In the genomic region with DNA sequence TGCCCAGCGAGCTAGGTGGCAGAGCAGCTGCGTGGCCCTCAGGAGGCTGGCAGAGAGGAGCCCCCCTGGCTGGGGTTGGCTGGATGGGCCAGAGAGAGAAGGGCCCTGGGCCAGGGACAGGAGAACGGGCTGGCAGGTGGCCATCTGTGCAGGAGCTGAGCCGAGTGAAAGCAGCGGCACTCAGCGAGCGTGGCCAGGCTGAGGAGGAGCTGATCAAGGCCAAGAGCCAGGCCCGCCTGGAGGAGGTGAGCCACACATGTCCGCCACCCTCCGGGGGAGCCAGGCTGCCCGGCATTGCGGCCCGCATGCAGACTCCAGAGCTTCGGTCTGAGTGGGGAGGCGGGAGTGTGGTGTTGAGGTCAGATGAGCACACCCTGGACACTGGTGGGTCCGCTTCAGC, we compare ENCODE assay signal across 14 cellular contexts. TPM values are rescaled to one million over a fixed set of nuclear protein-coding genes. Genes with fewer than 3 reads are reported as not detected.
DNase-seq lines count a peak whose midpoint lies in the region; ATAC-seq and TF ChIP-seq lines count a peak whose summit lies in the region.
"Had no signal": no experiment of that assay in that cellular context is flagged by ENCODE, and none has a peak within 500 bp of the region (broad histone marks: within the 10 kb centered on the region; RNA-seq: fewer than 3 reads in every experiment).

No MANE protein-coding gene starts in this region.

- H3K4me3 ChIP-seq in smooth muscle cell = no peak overlapping the region
- H3K4me3 ChIP-seq: cardiac muscle cell had no signal

- no peak for ATAC-seq in activated naive CD8-positive, alpha-beta T cell treated with anti-CD3 and anti-CD28 coated beads, Interleukin-2, amount 50 U/mL, for 24 hours
- no peak for ATAC-seq in effector memory CD8-positive, alpha-beta T cell (replicated peaks)
- ATAC-seq in stimulated activated effector memory CD8-positive, alpha-beta T cell treated with anti-CD3 and anti-CD28 coated beads, Interleukin-12 subunit alpha, Interleukin-12 subunit beta, amount 100 ng/mL, for 72 hours = no peak
- no peak for ATAC-seq in SK-N-SH treated with all-trans-retinoic acid at 6 μM for 48 hours
- ATAC-seq: activated CD4-positive, CD25-positive, alpha-beta regulatory T cell treated with anti-CD3 and anti-CD28 coated beads, Interleukin-2, amount 50 U/mL, for 24 hours had no signal

- peak overlapping the region; percentile 68 for H3K4me3 Mint-ChIP-seq in activated naive CD8-positive, alpha-beta T cell
- no peak overlapping the region for H3K4me3 Mint-ChIP-seq in activated naive CD8-positive, alpha-beta T cell treated with anti-CD3 and anti-CD28 coated beads, Interleukin-2, amount 50 U/mL, for 24 hours
- H3K4me3 Mint-ChIP-seq in effector memory CD8-positive, alpha-beta T cell = peak overlapping the region; percentile 73 to 77
- peak overlapping the region; percentile 78 for H3K4me3 Mint-ChIP-seq in stimulated activated effector memory CD8-positive, alpha-beta T cell treated with anti-CD3 and anti-CD28 coated beads, Interleukin-12 subunit alpha, Interleukin-12 subunit beta, amount 100 ng/mL, for 72 hours

- H3K27ac ChIP-seq in smooth muscle cell (ENCODE audit: low read depth) = no peak overlapping the region
- H3K27ac ChIP-seq: cardiac muscle cell had no signal

- no peak overlapping the region for H2AFZ ChIP-seq in smooth muscle cell (ENCODE audit: low read depth)

- no peaks in the 10 kb centered on the region for H3K9me3 ChIP-seq in smooth muscle cell (replicated peaks; ENCODE audit: low read depth)
- H3K9me3 ChIP-seq: BE2C had no signal

- 96% methylated on average over 16 of the region's 16 CpGs for WGBS in smooth muscle cell (ENCODE audit: low lambda C conversion rate)

- H3K27ac Mint-ChIP-seq in activated naive CD8-positive, alpha-beta T cell = no peak overlapping the region
- H3K27ac Mint-ChIP-seq in activated naive CD8-positive, alpha-beta T cell treated with anti-CD3 and anti-CD28 coated beads, Interleukin-2, amount 50 U/mL, for 24 hours = no peak overlapping the region
- H3K27ac Mint-ChIP-seq in effector memory CD8-positive, alpha-beta T cell = no peak overlapping the region
- no peak overlapping the region for H3K27ac Mint-ChIP-seq in stimulated activated effector memory CD8-positive, alpha-beta T cell treated with anti-CD3 and anti-CD28 coated beads, Interleukin-12 subunit alpha, Interleukin-12 subunit beta, amount 100 ng/mL, for 72 hours

- no peaks in the 10 kb centered on the region for H3K9me3 Mint-ChIP-seq in activated naive CD8-positive, alpha-beta T cell (ENCODE audit: low read depth)
- no peaks in the 10 kb centered on the region for H3K9me3 Mint-ChIP-seq in activated naive CD8-positive, alpha-beta T cell treated with anti-CD3 and anti-CD28 coated beads, Interleukin-2, amount 50 U/mL, for 24 hours
- H3K9me3 Mint-ChIP-seq in effector memory CD8-positive, alpha-beta T cell = no peaks in the 10 kb centered on the region
- H3K9me3 Mint-ChIP-seq in stimulated activated effector memory CD8-positive, alpha-beta T cell treated with anti-CD3 and anti-CD28 coated beads, Interleukin-12 subunit alpha, Interleukin-12 subunit beta, amount 100 ng/mL, for 72 hours = no peaks in the 10 kb centered on the region

- H3K27me3 Mint-ChIP-seq in activated naive CD8-positive, alpha-beta T cell = no peaks in the 10 kb centered on the region
- no peaks in the 10 kb centered on the region for H3K27me3 Mint-ChIP-seq in activated naive CD8-positive, alpha-beta T cell treated with anti-CD3 and anti-CD28 coated beads, Interleukin-2, amount 50 U/mL, for 24 hours
- no peaks in the 10 kb centered on the region for H3K27me3 Mint-ChIP-seq in effector memory CD8-positive, alpha-beta T cell

- H3K4me1 Mint-ChIP-seq in activated naive CD8-positive, alpha-beta T cell (ENCODE audit: low read depth) = peaks cover 2% of the 10 kb centered on the region
- H3K4me1 Mint-ChIP-seq in activated naive CD8-positive, alpha-beta T cell treated with anti-CD3 and anti-CD28 coated beads, Interleukin-2, amount 50 U/mL, for 24 hours = peaks cover 8% of the 10 kb centered on the region
- peaks cover 10% of the 10 kb centered on the region in 2 donors for H3K4me1 Mint-ChIP-seq in effector memory CD8-positive, alpha-beta T cell (ENCODE audit: low read depth in 2 of 2)
- peaks cover 21% of the 10 kb centered on the region for H3K4me1 Mint-ChIP-seq in stimulated activated effector memory CD8-positive, alpha-beta T cell treated with anti-CD3 and anti-CD28 coated beads, Interleukin-12 subunit alpha, Interleukin-12 subunit beta, amount 100 ng/mL, for 72 hours

- H4K20me1 ChIP-seq in smooth muscle cell (ENCODE audit: low read depth) = no peaks in the 10 kb centered on the region

- no peaks in the 10 kb centered on the region for H3K27me3 ChIP-seq in smooth muscle cell (ENCODE audit: low read depth)
- H3K27me3 ChIP-seq: BE2C, cardiac muscle cell had no signal

- H3K36me3 ChIP-seq in smooth muscle cell (ENCODE audit: low read depth) = no peaks in the 10 kb centered on the region
- H3K36me3 ChIP-seq: BE2C, cardiac muscle cell had no signal

- H3K4me2 ChIP-seq in smooth muscle cell = no peak overlapping the region

- peaks cover 2% of the 10 kb centered on the region for H3K36me3 Mint-ChIP-seq in activated naive CD8-positive, alpha-beta T cell
- H3K36me3 Mint-ChIP-seq in activated naive CD8-positive, alpha-beta T cell treated with anti-CD3 and anti-CD28 coated beads, Interleukin-2, amount 50 U/mL, for 24 hours (ENCODE audit: low read depth) = no peaks in the 10 kb centered on the region
- H3K36me3 Mint-ChIP-seq in effector memory CD8-positive, alpha-beta T cell (ENCODE audit: insufficient read depth) = peaks cover 6% of the 10 kb centered on the region
- peaks cover 17% of the 10 kb centered on the region for H3K36me3 Mint-ChIP-seq in stimulated activated effector memory CD8-positive, alpha-beta T cell treated with anti-CD3 and anti-CD28 coated beads, Interleukin-12 subunit alpha, Interleukin-12 subunit beta, amount 100 ng/mL, for 72 hours

- no peaks in the 10 kb centered on the region for H3F3A ChIP-seq in smooth muscle cell (ENCODE audit: low read depth)

- DNase-seq in activated naive CD8-positive, alpha-beta T cell treated with anti-CD3 and anti-CD28 coated beads, Interleukin-2, amount 50 U/mL, for 24 hours = no peak
- peak; percentile 73 for DNase-seq in NCI-H446 treated with DMSO at 0.1 percent for 48 hours (lab: John Stamatoyannopoulos, UW)
- no peak for DNase-seq in effector memory CD8-positive, alpha-beta T cell
- DNase-seq in stimulated activated effector memory CD8-positive, alpha-beta T cell treated with anti-CD3 and anti-CD28 coated beads, Interleukin-12 subunit alpha, Interleukin-12 subunit beta, amount 100 ng/mL, for 72 hours (ENCODE audit: low spot score in 2 of 2) = no peak
- no peak for DNase-seq in NCI-H82 (lab: John Stamatoyannopoulos, UW)
- DNase-seq in smooth muscle cell (lab: John Stamatoyannopoulos, UW; ENCODE audit: unreplicated experiment) = no peak
- DNase-seq: activated gamma-delta T cell treated with Interleukin-2 at 50 U/mL for 16 hours; BE2C; islet precursor cell; stimulated activated CD4-positive, alpha-beta T cell treated with anti-CD3 and anti-CD28 coated beads, Interleukin-1b, Interleukin-23, amount 100 ng/mL, for 48 hours had no signal

- H3K9ac ChIP-seq in smooth muscle cell (ENCODE audit: low read depth) = no peak overlapping the region

- TF ChIP-seq CTCF in smooth muscle cell (IDR thresholded peaks at IDR 0.05; ENCODE audit: borderline replicate concordance, insufficient read depth, poor library complexity, severe bottlenecking) = no peak

- H3K4me1 ChIP-seq in smooth muscle cell (ENCODE audit: low read depth) = peaks cover under 1% of the 10 kb centered on the region
- H3K4me1 ChIP-seq: BE2C had no signal

- H3K79me2 ChIP-seq in smooth muscle cell (ENCODE audit: low read depth) = no peaks in the 10 kb centered on the region

TF ChIP-seq in SK-N-SH treated with all-trans-retinoic acid at 6 μM for 48 hours, 23 proteins besides CTCF, POLR2A, EP300 and RAD21:
- no peak for TF ChIP-seq ZNF565 (CRISPR knock-in tag; conservative IDR thresholded peaks at IDR 0.05; ENCODE audit: low read depth)
- no peak for TF ChIP-seq SNAI2 (CRISPR knock-in tag; IDR thresholded peaks at IDR 0.05)
- no peak for TF ChIP-seq GLIS3 (CRISPR knock-in tag; IDR thresholded peaks at IDR 0.05)
- TF ChIP-seq ZNF8 (CRISPR knock-in tag; IDR thresholded peaks at IDR 0.05) = no peak
- no peak for TF ChIP-seq TOX (CRISPR knock-in tag; IDR thresholded peaks at IDR 0.05; ENCODE audit: borderline replicate concordance)
- no peak for TF ChIP-seq ISL1 (CRISPR knock-in tag; IDR thresholded peaks at IDR 0.05)
- TF ChIP-seq BACH2 (CRISPR knock-in tag; IDR thresholded peaks at IDR 0.05; ENCODE audit: borderline replicate concordance) = no peak

RNA-seq across cellular contexts. Expression of gene RAC3, which starts 2.1 kb away (rescaled TPM):
- total RNA-seq in smooth muscle cell = 29.2 and 33.0 TPM in 2 replicates
- 12.1 and 15.3 TPM in 2 replicates for polyA plus RNA-seq in smooth muscle cell

RNA-seq across cellular contexts. Expression of gene LRRC45, which starts 6.3 kb away (rescaled TPM):
- total RNA-seq in smooth muscle cell = 7.0 and 9.6 TPM in 2 replicates
- polyA plus RNA-seq in smooth muscle cell = 7.4 and 13.5 TPM in 2 replicates

RNA-seq across cellular contexts. Expression of gene CENPX, which starts 6.7 kb away (rescaled TPM):
- 44.6 and 50.4 TPM in 2 replicates for total RNA-seq in smooth muscle cell
- 57.5 and 72.8 TPM in 2 replicates for polyA plus RNA-seq in smooth muscle cell

RNA-seq across cellular contexts. Expression of gene DCXR, which starts 8.1 kb away (rescaled TPM):
- 34.9 and 46.4 TPM in 2 replicates for total RNA-seq in smooth muscle cell
- 84.4 and 89.4 TPM in 2 replicates for polyA plus RNA-seq in smooth muscle cell

RNA-seq across cellular contexts. Expression of gene RFNG, which starts 22.2 kb away (rescaled TPM):
- 20.3 and 27.1 TPM in 2 replicates for total RNA-seq in smooth muscle cell
- polyA plus RNA-seq in smooth muscle cell = 54.9 and 58.8 TPM in 2 replicates
